In the genomic region with DNA sequence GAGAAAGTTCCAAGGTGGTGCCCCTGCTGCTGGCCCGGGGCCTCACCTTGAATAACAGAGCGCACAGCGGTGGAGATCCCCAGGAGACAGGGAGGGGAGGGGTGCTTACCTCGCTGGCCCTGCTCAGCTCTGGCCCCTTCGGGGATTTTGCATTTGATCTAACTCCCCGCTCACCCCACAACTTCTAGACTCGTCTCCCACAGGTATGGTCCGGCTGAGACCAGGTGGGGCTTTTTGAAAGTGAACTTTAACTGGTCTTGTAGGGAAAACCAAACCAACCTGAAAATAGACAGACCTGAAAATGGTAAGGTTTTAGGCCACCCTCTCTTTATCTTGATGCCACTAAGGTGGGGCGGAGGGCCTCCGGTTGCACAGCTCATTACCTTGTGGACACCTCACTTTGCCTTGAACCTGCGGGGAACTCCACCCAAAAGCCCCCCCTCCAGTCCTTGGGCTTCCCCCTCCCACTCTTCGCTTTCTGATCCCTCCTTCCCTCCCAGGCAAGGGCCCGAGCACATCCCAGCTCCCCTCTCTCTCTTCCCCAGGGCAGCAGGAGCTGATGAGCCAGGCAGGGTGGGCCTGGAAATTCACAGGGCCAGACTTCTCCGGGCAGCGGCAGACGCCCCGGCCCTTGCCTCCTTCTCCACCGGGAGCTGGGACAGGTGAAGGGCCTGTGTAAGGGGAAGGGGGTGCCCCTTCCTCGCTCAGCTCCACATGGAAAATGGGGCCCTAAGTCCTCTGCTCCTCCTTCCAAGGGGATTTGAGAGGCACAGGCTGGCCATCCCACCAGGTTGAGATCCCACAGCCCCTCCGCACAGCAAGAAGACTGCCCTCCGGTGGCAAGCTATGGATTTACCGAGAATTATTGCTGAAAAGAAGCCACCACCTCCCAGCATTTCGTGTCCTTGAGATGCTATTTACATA, we compare ENCODE assay signal across 8 cellular contexts. TPM values are rescaled to one million over a fixed set of nuclear protein-coding genes. Genes with fewer than 3 reads are reported as not detected.
DNase-seq lines count a peak whose midpoint lies in the region; ATAC-seq and TF ChIP-seq lines count a peak whose summit lies in the region.

No MANE protein-coding gene starts in this region.

- H3K36me3 Mint-ChIP-seq in T-helper 17 cell (ENCODE audit: low read depth) (peaks cover 6% of the 10 kb centered on the region), neural crest cell (ENCODE audit: low read depth) (no peaks in the 10 kb centered on the region)

- peaks cover 6% of the 10 kb centered on the region for H3K9me3 Mint-ChIP-seq in neural crest cell

- TF ChIP-seq CTCF in neural crest cell (conservative IDR thresholded peaks at IDR 0.05), result peak; percentile 75

- peak; percentile 21 for DNase-seq in SIG-M5 treated with dmso at 0.1 percent for 504 hours (lab: John Stamatoyannopoulos, UW; ENCODE audit: unreplicated experiment)
- DNase-seq in SIG-M5 (lab: John Stamatoyannopoulos, UW), result no peak
- DNase-seq in Jurkat, Clone E6-1 (ENCODE audit: low read depth, low spot score), result peak; percentile 43
- DNase-seq in T-helper 17 cell, result peak in 1 of 3 donors; percentile 27
- DNase-seq in ecto neural progenitor cell (ENCODE audit: low spot score), result peak; percentile 79
- DNase-seq in neural crest cell (ENCODE audit: low read depth, low spot score), result peak; percentile 67
- no peak for DNase-seq in putamen (ENCODE audit: low spot score)

- ATAC-seq in GM21576 (IDR thresholded peaks at IDR 0.05; ENCODE audit: unreplicated experiment) (peak; percentile 54), T-helper 17 cell (peak; percentile 71)

- peak overlapping the region; percentile 75 for H3K27ac Mint-ChIP-seq in T-helper 17 cell
- no peak overlapping the region for H3K27ac Mint-ChIP-seq in neural crest cell (ENCODE audit: unreplicated experiment)

- H3K4me1 Mint-ChIP-seq in T-helper 17 cell, result peaks cover 20% of the 10 kb centered on the region
- peaks cover 3% of the 10 kb centered on the region for H3K4me1 Mint-ChIP-seq in neural crest cell

- H3K4me3 Mint-ChIP-seq in T-helper 17 cell, result peak overlapping the region; percentile 86
- H3K4me3 Mint-ChIP-seq in neural crest cell, result no peak overlapping the region

- H3K9me3 ChIP-seq in T-helper 17 cell (ENCODE audit: control insufficient read depth, low read length, poor library complexity, severe bottlenecking), result no peaks in the 10 kb centered on the region

- peaks cover 30% of the 10 kb centered on the region for H3K27me3 Mint-ChIP-seq in T-helper 17 cell
- peaks cover 13% of the 10 kb centered on the region for H3K27me3 Mint-ChIP-seq in neural crest cell (ENCODE audit: low read depth)

- H3K4me3 ChIP-seq in Jurkat, Clone E6-1 (ENCODE audit: low read length), result no peak overlapping the region

RNA-seq across cellular contexts. Expression of gene TNFRSF8, which starts 16.1 kb away (rescaled TPM):
- polyA plus RNA-seq in Jurkat, Clone E6-1 (2012; ENCODE audit: insufficient read depth, insufficient read length), result 10.4 TPM
- total RNA-seq in T-helper 17 cell (under 1 TPM; 0.20 to 0.34 TPM), neural crest cell (not detected in 2 replicates)

RNA-seq across cellular contexts. Expression of gene MIIP, which starts 59.9 kb away (rescaled TPM):
- 41.8 TPM for polyA plus RNA-seq in Jurkat, Clone E6-1 (2012; ENCODE audit: insufficient read depth, insufficient read length)
- 10 to 100 TPM; 25.9 to 28.6 TPM for total RNA-seq in T-helper 17 cell
- total RNA-seq in neural crest cell, result 50.1 and 50.4 TPM in 2 replicates

Comparison
In these comparisons a context has a peak if more than half of its experiments do, and no peak if none do; other contexts are left out.
1. DNase-seq: peak in SIG-M5 treated with dmso at 0.1 percent for 504 hours (single experiment), Jurkat, Clone E6-1 (single experiment), ecto neural progenitor cell (single experiment) and neural crest cell (single experiment); none in SIG-M5 (single experiment) and putamen (single experiment).